In genomic region chr18:58044370-58045264, GRCh38 we compare ENCODE assay signal across 8 cellular contexts. TPM values are rescaled to one million over a fixed set of nuclear protein-coding genes. Genes with fewer than 3 reads are reported as not detected.
DNase-seq lines count a peak whose midpoint lies in the region; ATAC-seq and TF ChIP-seq lines count a peak whose summit lies in the region.

No MANE protein-coding gene starts in this region.

- no peaks in the 10 kb centered on the region for H3K9me3 Mint-ChIP-seq in activated naive CD8-positive, alpha-beta T cell treated with anti-CD3 and anti-CD28 coated beads, Interleukin-2, amount 10 ng/mL, durations not matched to agents 7 days and 5 days

- H3K36me3 ChIP-seq in SJCRH30 (no peaks in the 10 kb centered on the region), right atrium auricular region (no peaks in the 10 kb centered on the region), rectal smooth muscle tissue (ENCODE audit: control insufficient read depth, insufficient read depth, low read length) (no peaks in the 10 kb centered on the region)

- H3K4me3 ChIP-seq in SJCRH30 (peak overlapping the region; percentile 81), right atrium auricular region (peak overlapping the region; percentile 85 to 86), rectal smooth muscle tissue (ENCODE audit: low read length) (peak overlapping the region; percentile 89)

- H3K4me1 Mint-ChIP-seq in activated naive CD8-positive, alpha-beta T cell treated with anti-CD3 and anti-CD28 coated beads, Interleukin-2, amount 10 ng/mL, durations not matched to agents 7 days and 5 days, result peaks cover 25% of the 10 kb centered on the region

- H3K4me1 ChIP-seq in SJCRH30 (no peaks in the 10 kb centered on the region; the same call in 1 of the 2 replicates), right atrium auricular region (peaks cover 0 to 26% of the 10 kb centered on the region in 2 donors), rectal smooth muscle tissue (ENCODE audit: control insufficient read depth, insufficient read depth, low read length) (no peaks in the 10 kb centered on the region)

- H3K9me3 ChIP-seq in SJCRH30 (replicated peaks) (no peaks in the 10 kb centered on the region), right atrium auricular region (no peaks in the 10 kb centered on the region)

- DNase-seq in COLO668 (lab: John Stamatoyannopoulos, UW; ENCODE audit: unreplicated experiment) (peak; percentile 84), SJCRH30 (peak; percentile 24 to 35), right atrium auricular region (ENCODE audit: low spot score) (peak; percentile 65), NCI-H2029 (lab: John Stamatoyannopoulos, UW) (no peak)
- DNase-seq in activated naive CD8-positive, alpha-beta T cell treated with anti-CD3 and anti-CD28 coated beads, Interleukin-2, amount 10 ng/mL, durations not matched to agents 7 days and 5 days, result peak; percentile 71

- no peaks in the 10 kb centered on the region for H3K27me3 ChIP-seq in SJCRH30
- H3K27me3 ChIP-seq in right atrium auricular region, result no peaks in the 10 kb centered on the region
- no peaks in the 10 kb centered on the region for H3K27me3 ChIP-seq in rectal smooth muscle tissue (ENCODE audit: control insufficient read depth, insufficient read depth, low read length)

- no peaks in the 10 kb centered on the region for H3K36me3 Mint-ChIP-seq in activated naive CD8-positive, alpha-beta T cell treated with anti-CD3 and anti-CD28 coated beads, Interleukin-2, amount 10 ng/mL, durations not matched to agents 7 days and 5 days

- H3K27ac Mint-ChIP-seq in activated naive CD8-positive, alpha-beta T cell treated with anti-CD3 and anti-CD28 coated beads, Interleukin-2, amount 10 ng/mL, durations not matched to agents 7 days and 5 days, result peak overlapping the region; percentile 56

- ATAC-seq in GM19397 (IDR thresholded peaks at IDR 0.05; ENCODE audit: unreplicated experiment) (peak; percentile 48), HG03457 (IDR thresholded peaks at IDR 0.05; ENCODE audit: unreplicated experiment) (peak; percentile 30)
- peak; percentile 53 for ATAC-seq in activated naive CD8-positive, alpha-beta T cell treated with anti-CD3 and anti-CD28 coated beads, Interleukin-2, amount 10 ng/mL, durations not matched to agents 7 days and 5 days (ENCODE audit: low read depth)

- H3K9ac ChIP-seq in rectal smooth muscle tissue (ENCODE audit: low read length), result peak overlapping the region; percentile 40

- TF ChIP-seq CTCF in right atrium auricular region (IDR thresholded peaks at IDR 0.05), result peak in 1 of 2 donors; percentile 29

- POLR2A ChIA-PET in activated naive CD8-positive, alpha-beta T cell treated with anti-CD3 and anti-CD28 coated beads, Interleukin-2, amount 10 ng/mL, durations not matched to agents 7 days and 5 days (lab: Charles Lee), result interaction anchor here (0.6 kb wide), 1 partner anchor 77 kb away, joined by 3 read pairs; no protein-coding TSS in a partner anchor

- peaks cover 27% of the 10 kb centered on the region for H3K27me3 Mint-ChIP-seq in activated naive CD8-positive, alpha-beta T cell treated with anti-CD3 and anti-CD28 coated beads, Interleukin-2, amount 10 ng/mL, durations not matched to agents 7 days and 5 days

- no peak overlapping the region for H3K27ac ChIP-seq in SJCRH30
- peak overlapping the region; percentile 87 to 89 for H3K27ac ChIP-seq in right atrium auricular region
- H3K27ac ChIP-seq in rectal smooth muscle tissue (ENCODE audit: low read depth, low read length), result peak overlapping the region; percentile 24

- H3K4me3 Mint-ChIP-seq in activated naive CD8-positive, alpha-beta T cell treated with anti-CD3 and anti-CD28 coated beads, Interleukin-2, amount 10 ng/mL, durations not matched to agents 7 days and 5 days, result peak overlapping the region; percentile 94

RNA-seq across cellular contexts. Expression of gene NEDD4L, which starts 0.6 kb away (rescaled TPM):
- 26.0 and 29.3 TPM in 2 replicates for total RNA-seq in SJCRH30 (2014; rRNA removed; shearing (Covaris generic))
- 1 to 10 TPM; 4.4 to 7.4 TPM for total RNA-seq in activated naive CD8-positive, alpha-beta T cell treated with anti-CD3 and anti-CD28 coated beads, Interleukin-2, amount 10 ng/mL, durations not matched to agents 7 days and 5 days
- 10 to 100 TPM; 45.0 to 68.0 TPM for total RNA-seq in right atrium auricular region
